In genomic region chr2:237099804-237100203, GRCh38 we compare ENCODE assay signal across 27 cellular contexts.
"Had no signal": no experiment of that assay in that cellular context is flagged by ENCODE, and none has a peak within 500 bp of the region (broad histone marks: within the 10 kb centered on the region; RNA-seq: fewer than 3 reads in every experiment).

No MANE protein-coding gene starts in this region.

- H3K27ac ChIP-seq: coronary artery, esophagus muscularis mucosa, foreskin keratinocyte, heart right ventricle, ovary, sigmoid colon, transverse colon, upper lobe of right lung, uterus had no signal

- FAIRE-seq: endothelial cell of umbilical vein, islet of Langerhans had no signal

- H3K27me3 ChIP-seq: esophagus muscularis mucosa, foreskin keratinocyte, heart right ventricle, ovary, sigmoid colon, suprapubic skin, transverse colon, upper lobe of right lung, uterus had no signal

- H3K9me3 ChIP-seq: esophagus muscularis mucosa, heart right ventricle, ovary, psoas muscle, sigmoid colon, suprapubic skin, transverse colon, upper lobe of right lung, uterus had no signal

- H3K4me1 ChIP-seq: esophagus muscularis mucosa, transverse colon, upper lobe of right lung, uterus had no signal

- DNase-seq: dermis blood vessel endothelial cell; effector memory CD4-positive, alpha-beta T cell; foreskin keratinocyte; glutamatergic neuron; heart right ventricle; hippocampal formation; mesenchymal stem cell; naive thymus-derived CD8-positive, alpha-beta T cell; nephron progenitor cell; occipital lobe; ovary; posterior cingulate gyrus; psoas muscle; right cardiac atrium; sigmoid colon; stimulated activated CD4-positive, alpha-beta T cell treated with anti-CD3 and anti-CD28 coated beads, Interleukin-4, amount 100 ng/mL, for 4 hours; stimulated activated naive CD4-positive, alpha-beta T cell; stimulated activated naive CD8-positive, alpha-beta T cell treated with anti-CD3 and anti-CD28 coated beads, Interleukin-15, amount 100 ng/mL, for 72 hours; transverse colon; upper lobe of right lung; uterus had no signal

- ATAC-seq: foreskin keratinocyte; heart right ventricle; naive thymus-derived CD8-positive, alpha-beta T cell; psoas muscle; right cardiac atrium; stimulated activated naive CD8-positive, alpha-beta T cell treated with anti-CD3 and anti-CD28 coated beads, Interleukin-15, amount 100 ng/mL, for 72 hours; upper lobe of right lung had no signal

- H3K36me3 ChIP-seq: ovary, uterus had no signal

- H3K4me3 ChIP-seq: coronary artery, esophagus muscularis mucosa, heart right ventricle, lung, ovary, psoas muscle, sigmoid colon, suprapubic skin, transverse colon, upper lobe of right lung, uterus had no signal
